20 cellular contexts compared by ENCODE assay signal in the genomic region with DNA sequence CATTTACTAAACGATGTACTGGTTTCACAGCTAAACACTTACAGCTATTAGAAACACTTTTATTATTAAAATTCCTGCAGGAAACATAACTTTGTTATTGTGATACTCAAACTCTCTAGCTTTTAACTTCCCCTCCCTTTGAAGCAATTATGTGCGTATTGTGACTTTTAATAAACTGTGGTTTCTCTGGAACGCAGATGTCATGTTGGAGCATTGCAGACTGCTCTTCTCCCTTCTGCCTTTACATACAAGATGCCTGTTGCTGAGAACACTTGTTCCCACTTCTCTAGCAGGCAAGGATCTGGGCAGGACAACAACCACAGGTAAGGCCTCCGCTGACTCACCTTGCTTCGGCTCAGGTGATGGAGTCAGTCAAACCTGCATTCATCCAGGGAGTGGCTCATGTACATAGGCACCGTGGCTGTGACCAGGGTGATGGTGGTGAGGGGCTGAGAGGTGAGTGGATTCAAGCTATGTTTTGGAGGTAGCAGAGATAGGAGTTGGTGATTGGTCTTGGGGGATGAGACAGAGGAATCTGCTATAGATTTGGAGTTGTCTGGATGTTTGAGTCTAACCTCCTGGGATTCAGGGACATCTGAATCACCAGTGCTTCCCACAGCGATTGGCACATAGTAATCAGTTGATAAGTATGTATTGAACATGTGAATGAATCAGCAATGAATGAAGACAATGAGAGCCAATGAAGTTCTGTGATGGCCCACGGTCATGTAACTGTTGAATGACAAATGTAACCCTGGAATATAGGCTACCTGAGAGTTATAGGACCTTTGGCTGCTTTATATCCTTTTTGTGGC.
"Had no signal": no experiment of that assay in that cellular context is flagged by ENCODE, and none has a peak within 500 bp of the region (broad histone marks: within the 10 kb centered on the region; RNA-seq: fewer than 3 reads in every experiment).

No MANE protein-coding gene starts in this region.

- H3K36me3 ChIP-seq: cardiac muscle cell, gastroesophageal sphincter, heart right ventricle, neutrophil, tibial nerve had no signal

- H3K4me3 Mint-ChIP-seq: activated CD4-positive, alpha-beta T cell treated with anti-CD3 and anti-CD28 coated beads, Interleukin-2, amount 10 ng/mL, durations not matched to agents 7 days and 5 days; naive thymus-derived CD4-positive, alpha-beta T cell; stimulated activated memory B cell treated with anti-CD40 and anti-IgM and Interleukin-4, amounts not matched to agents 10 μg/mL and 1 μg/mL and 100 μg/mL, for 72 hours had no signal

- H3K27ac Mint-ChIP-seq: activated CD4-positive, alpha-beta T cell treated with anti-CD3 and anti-CD28 coated beads, Interleukin-2, amount 10 ng/mL, durations not matched to agents 7 days and 5 days; naive thymus-derived CD4-positive, alpha-beta T cell; stimulated activated memory B cell treated with anti-CD40 and anti-IgM and Interleukin-4, amounts not matched to agents 10 μg/mL and 1 μg/mL and 100 μg/mL, for 72 hours had no signal

- H3K9me3 ChIP-seq: gastroesophageal sphincter, heart right ventricle, mucosa of descending colon, neutrophil, tibial nerve had no signal

- H3K4me1 Mint-ChIP-seq: activated CD4-positive, alpha-beta T cell treated with anti-CD3 and anti-CD28 coated beads, Interleukin-2, amount 10 ng/mL, durations not matched to agents 7 days and 5 days; naive thymus-derived CD4-positive, alpha-beta T cell; stimulated activated memory B cell treated with anti-CD40 and anti-IgM and Interleukin-4, amounts not matched to agents 10 μg/mL and 1 μg/mL and 100 μg/mL, for 72 hours had no signal

- DNase-seq: activated CD4-positive, alpha-beta T cell treated with anti-CD3 and anti-CD28 coated beads, Interleukin-2, amount 10 ng/mL, durations not matched to agents 7 days and 5 days; activated CD8-positive, alpha-beta memory T cell treated with anti-CD3 and anti-CD28 coated beads, Interleukin-2, amount 50 U/mL, for 48 hours; activated naive CD4-positive, alpha-beta T cell treated with Interleukin-2 at 50 U/mL for 16 hours; aorta; dorsolateral prefrontal cortex; heart right ventricle; mucosa of descending colon; naive thymus-derived CD4-positive, alpha-beta T cell; posterior cingulate gyrus; retina; stimulated activated CD4-positive, alpha-beta T cell treated with anti-CD3 and anti-CD28 coated beads, Interleukin-12 subunit alpha, Interleukin-12 subunit beta, amount 100 ng/mL, for 4 hours; stimulated activated CD4-positive, alpha-beta T cell treated with anti-CD3 and anti-CD28 coated beads, Interleukin-2, amount 100 ng/mL, for 24 hours; substantia nigra; SW 1271 had no signal

- ATAC-seq: gastroesophageal sphincter; left lobe of liver; mucosa of descending colon; naive thymus-derived CD4-positive, alpha-beta T cell; stimulated activated memory B cell treated with anti-CD40 and anti-IgM and Interleukin-4, amounts not matched to agents 10 μg/mL and 1 μg/mL and 100 μg/mL, for 72 hours had no signal

- H3K27me3 ChIP-seq: cardiac muscle cell, gastroesophageal sphincter, heart right ventricle, neutrophil, tibial nerve had no signal

- H3K27ac ChIP-seq: cardiac muscle cell, dorsolateral prefrontal cortex, gastroesophageal sphincter, heart right ventricle, neutrophil had no signal

- H3K36me3 Mint-ChIP-seq: stimulated activated memory B cell treated with anti-CD40 and anti-IgM and Interleukin-4, amounts not matched to agents 10 μg/mL and 1 μg/mL and 100 μg/mL, for 72 hours had no signal

- H3K9me3 Mint-ChIP-seq: activated CD4-positive, alpha-beta T cell treated with anti-CD3 and anti-CD28 coated beads, Interleukin-2, amount 10 ng/mL, durations not matched to agents 7 days and 5 days had no signal

- H3K4me3 ChIP-seq: cardiac muscle cell, dorsolateral prefrontal cortex, gastroesophageal sphincter, heart right ventricle, mucosa of descending colon, tibial nerve had no signal
